In the genomic region with DNA sequence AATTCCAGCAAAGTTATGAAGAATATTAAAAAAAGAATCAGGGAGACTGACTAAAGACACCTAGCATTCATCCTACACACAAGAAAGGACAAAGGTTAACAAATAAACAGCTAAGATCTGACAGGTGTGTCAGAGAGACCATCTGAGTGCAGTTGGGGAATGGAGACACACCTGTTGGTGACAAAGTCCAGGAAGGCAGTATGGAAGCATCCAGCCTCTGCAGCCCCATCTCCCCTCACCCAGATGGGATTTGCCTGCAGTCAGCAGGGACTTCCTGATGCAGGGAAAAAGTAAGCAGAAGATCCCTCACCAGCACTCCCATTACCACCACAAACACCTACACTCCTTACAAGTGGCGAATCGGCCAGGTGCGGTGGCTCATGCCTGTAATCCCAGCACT, we compare ENCODE assay signal across 22 cellular contexts. TPM values are rescaled to one million over a fixed set of nuclear protein-coding genes. Genes with fewer than 3 reads are reported as not detected.
DNase-seq lines count a peak whose midpoint lies in the region; ATAC-seq and TF ChIP-seq lines count a peak whose summit lies in the region.
"Had no signal": no experiment of that assay in that cellular context is flagged by ENCODE, and none has a peak within 500 bp of the region (broad histone marks: within the 10 kb centered on the region; RNA-seq: fewer than 3 reads in every experiment).

No MANE protein-coding gene starts in this region.

- no peaks in the 10 kb centered on the region for H3K79me1 ChIP-seq in mesenchymal stem cell (replicated peaks; ENCODE audit: low read length, poor library complexity, severe bottlenecking)

- no peak overlapping the region for H2BK120ac ChIP-seq in mesenchymal stem cell (ENCODE audit: low read depth, low read length)

- H3K4me1 ChIP-seq in mesenchymal stem cell (ENCODE audit: control insufficient read depth, insufficient read depth, low read depth, low read length) (peaks cover 14% of the 10 kb centered on the region), osteoblast (ENCODE audit: insufficient read depth, low read length) (peaks cover 12% of the 10 kb centered on the region)
- H3K4me1 ChIP-seq: testis had no signal

- no peak overlapping the region for H3K4me3 Mint-ChIP-seq in stimulated activated naive CD8-positive, alpha-beta T cell treated with anti-CD3 and anti-CD28 coated beads, Interleukin-15, Interleukin-2, amounts not matched to agents 100 ng/mL and 50 ng/mL, for 24 hours
- no peak overlapping the region for H3K4me3 Mint-ChIP-seq in WTC11
- H3K4me3 Mint-ChIP-seq: T-helper 1 cell treated with Interleukin-12 subunit alpha and Interleukin-12 subunit beta and Interleukin-4 antibody, amounts not matched to agents 30 μg/mL and 1 μg/mL, for 36 hours had no signal

- H3K36me3 ChIP-seq in mesenchymal stem cell (ENCODE audit: control insufficient read depth in 1 of 2, insufficient read depth in 2 of 2, low read depth in 1 of 2, low read length in 2 of 2) (peaks cover 0 to 5% of the 10 kb centered on the region in 2 experiments), osteoblast (ENCODE audit: insufficient read depth, low read length) (peaks cover 4% of the 10 kb centered on the region)
- H3K36me3 ChIP-seq: pancreas had no signal

- WGBS in mesenchymal stem cell, result 98% methylated on average over 3 of the region's 3 CpGs

- H2AK5ac ChIP-seq in mesenchymal stem cell (ENCODE audit: low read length, severe bottlenecking), result no peak overlapping the region

- H4K8ac ChIP-seq in mesenchymal stem cell (ENCODE audit: low read length), result peak overlapping the region; percentile 49

- H3K4me1 Mint-ChIP-seq in stimulated activated naive CD8-positive, alpha-beta T cell treated with anti-CD3 and anti-CD28 coated beads, Interleukin-15, Interleukin-2, amounts not matched to agents 100 ng/mL and 50 ng/mL, for 24 hours (ENCODE audit: low read depth), result peaks cover 54% of the 10 kb centered on the region
- peaks cover 42% of the 10 kb centered on the region for H3K4me1 Mint-ChIP-seq in WTC11

- POLR2A ChIA-PET in WTC11 (lab: Charles Lee), result no interaction called here

- no peak overlapping the region for H3K18ac ChIP-seq in mesenchymal stem cell (ENCODE audit: low read depth in 1 of 2, low read length in 2 of 2)

- CTCF ChIA-PET in WTC11 (lab: Charles Lee), result interaction anchor here (1.2 kb wide), 1 partner anchor 32 kb away, joined by 4 read pairs; no protein-coding TSS in a partner anchor

- H3K23ac ChIP-seq in mesenchymal stem cell (ENCODE audit: low read length in 2 of 2), result no peak overlapping the region

- H3K14ac ChIP-seq in mesenchymal stem cell (ENCODE audit: low read length in 2 of 2), result no peak overlapping the region

- H2AFZ ChIP-seq in mesenchymal stem cell (ENCODE audit: low read depth, low read length) (no peak overlapping the region), osteoblast (ENCODE audit: low read length) (no peak overlapping the region)
- H2AFZ ChIP-seq: PC-9 had no signal

- H3K9me3 Mint-ChIP-seq in stimulated activated naive CD8-positive, alpha-beta T cell treated with anti-CD3 and anti-CD28 coated beads, Interleukin-15, Interleukin-2, amounts not matched to agents 100 ng/mL and 50 ng/mL, for 24 hours, result no peaks in the 10 kb centered on the region
- H3K9me3 Mint-ChIP-seq in WTC11, result peaks cover 9% of the 10 kb centered on the region

- H2BK12ac ChIP-seq in mesenchymal stem cell (ENCODE audit: low read length in 2 of 2), result no peak overlapping the region

- no peak overlapping the region for H2BK15ac ChIP-seq in mesenchymal stem cell (ENCODE audit: low read depth, poor library complexity, severe bottlenecking)

- no peaks in the 10 kb centered on the region for H3K27me3 ChIP-seq in mesenchymal stem cell (ENCODE audit: control insufficient read depth in 1 of 2, insufficient read depth in 1 of 2, low read length in 2 of 2)
- H3K27me3 ChIP-seq in osteoblast (ENCODE audit: insufficient read depth, low read length), result no peaks in the 10 kb centered on the region
- H3K27me3 ChIP-seq: pancreas, testis had no signal

- H3K9ac ChIP-seq in mesenchymal stem cell (ENCODE audit: low read length), result no peak overlapping the region

- H3K9me3 ChIP-seq in mesenchymal stem cell (ENCODE audit: control insufficient read depth, low read length) (no peaks in the 10 kb centered on the region), osteoblast (ENCODE audit: low read depth, low read length) (no peaks in the 10 kb centered on the region)
- H3K9me3 ChIP-seq: pancreas, testis had no signal

- TF ChIP-seq CTCF in osteoblast (IDR thresholded peaks at IDR 0.05; ENCODE audit: extremely low read depth, low read depth, low read length) (no peak), WTC11 (IDR thresholded peaks at IDR 0.05) (no peak)

- H3K27ac ChIP-seq in mesenchymal stem cell (ENCODE audit: low read length, poor library complexity, severe bottlenecking) (no peak overlapping the region), osteoblast (ENCODE audit: low read depth, low read length) (no peak overlapping the region)
- H3K27ac ChIP-seq: pancreas, PC-9, testis had no signal

- no peak overlapping the region for H3K4me2 ChIP-seq in mesenchymal stem cell (ENCODE audit: low read length, poor library complexity, severe bottlenecking)
- H3K4me2 ChIP-seq in osteoblast (ENCODE audit: insufficient read depth, low read length), result no peak overlapping the region
- H3K4me2 ChIP-seq: PC-9 had no signal

- no peak overlapping the region for H2BK5ac ChIP-seq in mesenchymal stem cell (ENCODE audit: low read depth, low read length, poor library complexity, severe bottlenecking)

- no peaks in the 10 kb centered on the region for H3K27me3 Mint-ChIP-seq in stimulated activated naive CD8-positive, alpha-beta T cell treated with anti-CD3 and anti-CD28 coated beads, Interleukin-15, Interleukin-2, amounts not matched to agents 100 ng/mL and 50 ng/mL, for 24 hours
- H3K27me3 Mint-ChIP-seq in WTC11 (ENCODE audit: low read depth), result no peaks in the 10 kb centered on the region

- no peak for DNase-seq in stimulated activated naive CD8-positive, alpha-beta T cell treated with anti-CD3 and anti-CD28 coated beads, Interleukin-15, Interleukin-2, amounts not matched to agents 100 U/mL and 50 U/mL, for 24 hours
- peak; percentile 13 for DNase-seq in SW480 (ENCODE audit: low spot score)
- no peak for DNase-seq in mesenchymal stem cell
- DNase-seq in osteoblast (ENCODE audit: insufficient read length, low spot score, missing footprints), result no peak
- no peak for DNase-seq in WTC11 (ENCODE audit: low spot score)
- DNase-seq: activated naive CD4-positive, alpha-beta T cell treated with Interleukin-2 at 50 U/mL for 16 hours; central memory CD4-positive, alpha-beta T cell; erythroblast; foreskin melanocyte; hypothalamus; islet precursor cell; NCI-H187; pancreas; PC-9; SIG-M5; testis had no signal

- H3K36me3 Mint-ChIP-seq in stimulated activated naive CD8-positive, alpha-beta T cell treated with anti-CD3 and anti-CD28 coated beads, Interleukin-15, Interleukin-2, amounts not matched to agents 100 ng/mL and 50 ng/mL, for 24 hours (ENCODE audit: low read depth), result peaks cover 9% of the 10 kb centered on the region
- peaks cover 7% of the 10 kb centered on the region; the same call in 1 of the 2 replicates for H3K36me3 Mint-ChIP-seq in WTC11

- no peak overlapping the region for H3K4ac ChIP-seq in mesenchymal stem cell (ENCODE audit: low read depth in 1 of 2, low read length in 2 of 2)

- peaks cover 91% of the 10 kb centered on the region for H4K20me1 ChIP-seq in osteoblast (ENCODE audit: insufficient read depth, low read length)

- H3K4me3 ChIP-seq in mesenchymal stem cell (ENCODE audit: insufficient read depth in 1 of 2, low read depth in 1 of 2, low read length in 2 of 2), result no peak overlapping the region
- no peak overlapping the region for H3K4me3 ChIP-seq in osteoblast (ENCODE audit: insufficient read depth, low read length)
- H3K4me3 ChIP-seq: lung, pancreas, PC-9, testis had no signal

- no peak overlapping the region for H4K91ac ChIP-seq in mesenchymal stem cell (ENCODE audit: low read length)

- no peak for ATAC-seq in stimulated activated naive CD8-positive, alpha-beta T cell treated with anti-CD3 and anti-CD28 coated beads, Interleukin-15, Interleukin-2, amounts not matched to agents 100 U/mL and 50 U/mL, for 24 hours
- no peak for ATAC-seq in GM19023 (IDR thresholded peaks at IDR 0.05; ENCODE audit: unreplicated experiment)
- ATAC-seq in HG03280 (IDR thresholded peaks at IDR 0.05; ENCODE audit: unreplicated experiment), result no peak
- no peak for ATAC-seq in WTC11
- ATAC-seq: sciatic nerve had no signal

- H3K27ac Mint-ChIP-seq in stimulated activated naive CD8-positive, alpha-beta T cell treated with anti-CD3 and anti-CD28 coated beads, Interleukin-15, Interleukin-2, amounts not matched to agents 100 ng/mL and 50 ng/mL, for 24 hours, result peak overlapping the region; percentile 4
- H3K27ac Mint-ChIP-seq in WTC11, result no peak overlapping the region
- H3K27ac Mint-ChIP-seq: T-helper 1 cell treated with Interleukin-12 subunit alpha and Interleukin-12 subunit beta and Interleukin-4 antibody, amounts not matched to agents 30 μg/mL and 1 μg/mL, for 36 hours had no signal

- H3K79me2 ChIP-seq in osteoblast (ENCODE audit: insufficient read depth, low read length), result peaks cover 98% of the 10 kb centered on the region

TF ChIP-seq in WTC11, 78 proteins besides CTCF, POLR2A, EP300 and RAD21 (continues in another document):
- no peak for TF ChIP-seq ZNF281 (CRISPR knock-in tag; IDR thresholded peaks at IDR 0.05)
- no peak for TF ChIP-seq EMX1 (CRISPR knock-in tag; IDR thresholded peaks at IDR 0.05)
- TF ChIP-seq SOX15 (CRISPR knock-in tag; IDR thresholded peaks at IDR 0.05), result no peak
- TF ChIP-seq SP1 (CRISPR knock-in tag; conservative IDR thresholded peaks at IDR 0.05), result no peak

RNA-seq across cellular contexts. Expression of gene USP34, which starts 37.9 kb away (rescaled TPM):
- polyA plus RNA-seq in mesenchymal stem cell (2013, experiment 1 of 2), result 36.7 TPM
- polyA plus RNA-seq in mesenchymal stem cell (2013, experiment 2 of 2), result 34.8 TPM
- total RNA-seq in osteoblast (152 and 160 TPM in 2 replicates), WTC11 (2021) (87.4 to 96.2 TPM (median 92.3 TPM) in 3 replicates)
